ENCODE assay signal across 1 cellular context in the genomic region with DNA sequence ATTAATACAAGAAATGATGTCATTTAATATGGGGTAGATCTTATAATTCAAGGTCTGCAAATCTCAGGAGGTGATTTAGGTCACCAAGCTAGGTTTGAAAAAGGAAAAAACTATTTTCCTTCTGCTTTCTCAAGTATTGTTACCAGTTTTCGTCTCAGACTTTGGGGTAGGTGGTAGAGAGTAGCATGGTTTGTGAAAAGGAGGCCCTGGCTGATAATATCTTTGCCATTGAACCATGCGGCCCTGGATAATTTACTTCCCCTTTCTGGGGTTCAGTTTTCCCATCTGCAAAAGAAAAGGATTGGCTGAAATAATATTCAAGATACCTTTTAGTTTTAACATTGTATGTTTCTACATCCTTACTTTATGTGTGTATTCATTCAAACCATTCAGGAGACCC.
A peak's percentile ranks its signal among the peaks of the same experiment; 100 is the strongest.
TF ChIP-seq lines count a peak whose summit lies in the region.

No MANE protein-coding gene starts in this region.

TF ChIP-seq in K562, 482 proteins besides CTCF, POLR2A, EP300 and RAD21 (continued from another document):
- TF ChIP-seq, protein P1, sequence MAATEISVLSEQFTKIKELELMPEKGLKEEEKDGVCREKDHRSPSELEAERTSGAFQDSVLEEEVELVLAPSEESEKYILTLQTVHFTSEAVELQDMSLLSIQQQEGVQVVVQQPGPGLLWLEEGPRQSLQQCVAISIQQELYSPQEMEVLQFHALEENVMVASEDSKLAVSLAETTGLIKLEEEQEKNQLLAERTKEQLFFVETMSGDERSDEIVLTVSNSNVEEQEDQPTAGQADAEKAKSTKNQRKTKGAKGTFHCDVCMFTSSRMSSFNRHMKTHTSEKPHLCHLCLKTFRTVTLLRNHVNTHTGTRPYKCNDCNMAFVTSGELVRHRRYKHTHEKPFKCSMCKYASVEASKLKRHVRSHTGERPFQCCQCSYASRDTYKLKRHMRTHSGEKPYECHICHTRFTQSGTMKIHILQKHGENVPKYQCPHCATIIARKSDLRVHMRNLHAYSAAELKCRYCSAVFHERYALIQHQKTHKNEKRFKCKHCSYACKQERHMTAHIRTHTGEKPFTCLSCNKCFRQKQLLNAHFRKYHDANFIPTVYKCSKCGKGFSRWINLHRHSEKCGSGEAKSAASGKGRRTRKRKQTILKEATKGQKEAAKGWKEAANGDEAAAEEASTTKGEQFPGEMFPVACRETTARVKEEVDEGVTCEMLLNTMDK (IDR thresholded peaks at IDR 0.05; ENCODE audit: borderline replicate concordance, insufficient read depth, low read depth, low read length, poor library complexity, severe bottlenecking) = no peak
- TF ChIP-seq ESRRB (CRISPR knock-in tag; IDR thresholded peaks at IDR 0.05; ENCODE audit: borderline replicate concordance) = no peak
- TF ChIP-seq SMAD3 (CRISPR knock-in tag; conservative IDR thresholded peaks at IDR 0.05) = no peak
- TF ChIP-seq, protein P2, sequence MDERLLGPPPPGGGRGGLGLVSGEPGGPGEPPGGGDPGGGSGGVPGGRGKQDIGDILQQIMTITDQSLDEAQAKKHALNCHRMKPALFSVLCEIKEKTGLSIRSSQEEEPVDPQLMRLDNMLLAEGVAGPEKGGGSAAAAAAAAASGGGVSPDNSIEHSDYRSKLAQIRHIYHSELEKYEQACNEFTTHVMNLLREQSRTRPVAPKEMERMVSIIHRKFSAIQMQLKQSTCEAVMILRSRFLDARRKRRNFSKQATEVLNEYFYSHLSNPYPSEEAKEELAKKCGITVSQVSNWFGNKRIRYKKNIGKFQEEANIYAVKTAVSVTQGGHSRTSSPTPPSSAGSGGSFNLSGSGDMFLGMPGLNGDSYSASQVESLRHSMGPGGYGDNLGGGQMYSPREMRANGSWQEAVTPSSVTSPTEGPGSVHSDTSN (CRISPR knock-in tag; IDR thresholded peaks at IDR 0.05; ENCODE audit: low read depth) = no peak
- TF ChIP-seq, protein P2 (tag; conservative IDR thresholded peaks at IDR 0.05; ENCODE audit: low read depth) = no peak
- TF ChIP-seq, protein P3, sequence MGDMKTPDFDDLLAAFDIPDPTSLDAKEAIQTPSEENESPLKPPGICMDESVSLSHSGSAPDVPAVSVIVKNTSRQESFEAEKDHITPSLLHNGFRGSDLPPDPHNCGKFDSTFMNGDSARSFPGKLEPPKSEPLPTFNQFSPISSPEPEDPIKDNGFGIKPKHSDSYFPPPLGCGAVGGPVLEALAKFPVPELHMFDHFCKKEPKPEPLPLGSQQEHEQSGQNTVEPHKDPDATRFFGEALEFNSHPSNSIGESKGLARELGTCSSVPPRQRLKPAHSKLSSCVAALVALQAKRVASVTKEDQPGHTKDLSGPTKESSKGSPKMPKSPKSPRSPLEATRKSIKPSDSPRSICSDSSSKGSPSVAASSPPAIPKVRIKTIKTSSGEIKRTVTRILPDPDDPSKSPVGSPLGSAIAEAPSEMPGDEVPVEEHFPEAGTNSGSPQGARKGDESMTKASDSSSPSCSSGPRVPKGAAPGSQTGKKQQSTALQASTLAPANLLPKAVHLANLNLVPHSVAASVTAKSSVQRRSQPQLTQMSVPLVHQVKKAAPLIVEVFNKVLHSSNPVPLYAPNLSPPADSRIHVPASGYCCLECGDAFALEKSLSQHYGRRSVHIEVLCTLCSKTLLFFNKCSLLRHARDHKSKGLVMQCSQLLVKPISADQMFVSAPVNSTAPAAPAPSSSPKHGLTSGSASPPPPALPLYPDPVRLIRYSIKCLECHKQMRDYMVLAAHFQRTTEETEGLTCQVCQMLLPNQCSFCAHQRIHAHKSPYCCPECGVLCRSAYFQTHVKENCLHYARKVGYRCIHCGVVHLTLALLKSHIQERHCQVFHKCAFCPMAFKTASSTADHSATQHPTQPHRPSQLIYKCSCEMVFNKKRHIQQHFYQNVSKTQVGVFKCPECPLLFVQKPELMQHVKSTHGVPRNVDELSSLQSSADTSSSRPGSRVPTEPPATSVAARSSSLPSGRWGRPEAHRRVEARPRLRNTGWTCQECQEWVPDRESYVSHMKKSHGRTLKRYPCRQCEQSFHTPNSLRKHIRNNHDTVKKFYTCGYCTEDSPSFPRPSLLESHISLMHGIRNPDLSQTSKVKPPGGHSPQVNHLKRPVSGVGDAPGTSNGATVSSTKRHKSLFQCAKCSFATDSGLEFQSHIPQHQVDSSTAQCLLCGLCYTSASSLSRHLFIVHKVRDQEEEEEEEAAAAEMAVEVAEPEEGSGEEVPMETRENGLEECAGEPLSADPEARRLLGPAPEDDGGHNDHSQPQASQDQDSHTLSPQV (IDR thresholded peaks at IDR 0.05) = peak; percentile 37; the same call in 1 of the 2 replicates
- TF ChIP-seq CTBP1 (IDR thresholded peaks at IDR 0.05; ENCODE audit: borderline replicate concordance) = no peak
- TF ChIP-seq NCOA1 (IDR thresholded peaks at IDR 0.05; ENCODE audit: low read depth) = no peak
- TF ChIP-seq NFIX (CRISPR knock-in tag; IDR thresholded peaks at IDR 0.05; ENCODE audit: low read depth) = no peak
- TF ChIP-seq CBX5 (IDR thresholded peaks at IDR 0.05; ENCODE audit: borderline replicate concordance, low read depth) = no peak
- TF ChIP-seq ZNF445 (CRISPR knock-in tag; IDR thresholded peaks at IDR 0.05; ENCODE audit: low read depth) = no peak
- TF ChIP-seq, protein P4, sequence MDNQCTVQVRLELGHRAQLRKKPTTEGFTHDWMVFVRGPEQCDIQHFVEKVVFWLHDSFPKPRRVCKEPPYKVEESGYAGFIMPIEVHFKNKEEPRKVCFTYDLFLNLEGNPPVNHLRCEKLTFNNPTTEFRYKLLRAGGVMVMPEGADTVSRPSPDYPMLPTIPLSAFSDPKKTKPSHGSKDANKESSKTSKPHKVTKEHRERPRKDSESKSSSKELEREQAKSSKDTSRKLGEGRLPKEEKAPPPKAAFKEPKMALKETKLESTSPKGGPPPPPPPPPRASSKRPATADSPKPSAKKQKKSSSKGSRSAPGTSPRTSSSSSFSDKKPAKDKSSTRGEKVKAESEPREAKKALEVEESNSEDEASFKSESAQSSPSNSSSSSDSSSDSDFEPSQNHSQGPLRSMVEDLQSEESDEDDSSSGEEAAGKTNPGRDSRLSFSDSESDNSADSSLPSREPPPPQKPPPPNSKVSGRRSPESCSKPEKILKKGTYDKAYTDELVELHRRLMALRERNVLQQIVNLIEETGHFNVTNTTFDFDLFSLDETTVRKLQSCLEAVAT (IDR thresholded peaks at IDR 0.05) = no peak
- 0 out of 2 replicates have a peak, but pooled peaks have one; percentile 23 for TF ChIP-seq GATA2 (CRISPR knock-in tag; IDR thresholded peaks at IDR 0.05)
- no peak for TF ChIP-seq LARP7 (IDR thresholded peaks at IDR 0.05)
- TF ChIP-seq PTTG1 (tag; IDR thresholded peaks at IDR 0.05; ENCODE audit: low read depth) = no peak
- TF ChIP-seq THRAP3 (IDR thresholded peaks at IDR 0.05; ENCODE audit: borderline replicate concordance) = no peak
- TF ChIP-seq BRF1 (IDR thresholded peaks at IDR 0.05; ENCODE audit: borderline replicate concordance, extremely low read depth, insufficient read length) = no peak
- no peak for TF ChIP-seq ZZZ3 (IDR thresholded peaks at IDR 0.05)
- no peak for TF ChIP-seq CBX3 (IDR thresholded peaks at IDR 0.05; ENCODE audit: borderline replicate concordance in 1 of 2, low read length in 2 of 2)
- TF ChIP-seq KLF16 (IDR thresholded peaks at IDR 0.05) = no peak
- no peak for TF ChIP-seq ZNF133 (CRISPR knock-in tag; IDR thresholded peaks at IDR 0.05)
- no peak for TF ChIP-seq ZC3H8 (IDR thresholded peaks at IDR 0.05)
- TF ChIP-seq TCF7 (IDR thresholded peaks at IDR 0.05; ENCODE audit: borderline replicate concordance) = no peak
- no peak for TF ChIP-seq HIVEP1 (CRISPR knock-in tag; IDR thresholded peaks at IDR 0.05)
